In genomic region chr6:352474-352873, GRCh38 we compare ENCODE assay signal across 1 cellular context.
TF ChIP-seq lines count a peak whose summit lies in the region.

No MANE protein-coding gene starts in this region.

TF ChIP-seq in GM12878, 131 proteins besides CTCF, POLR2A, EP300 and RAD21:
- TF ChIP-seq POLR2AphosphoS2 (IDR thresholded peaks at IDR 0.05; ENCODE audit: low read depth, low read length) (0 out of 2 replicates have a peak, but pooled peaks have one; percentile 17), SMAD5 (IDR thresholded peaks at IDR 0.05; ENCODE audit: low read depth) (0 out of 2 replicates have a peak, but pooled peaks have one; percentile 1), SMARCA5 (IDR thresholded peaks at IDR 0.05) (no peak), ZNF24 (IDR thresholded peaks at IDR 0.05) (no peak), POLR2AphosphoS5 (IDR thresholded peaks at IDR 0.05; ENCODE audit: low read length) (peak; percentile 16), LARP7 (IDR thresholded peaks at IDR 0.05) (no peak), JUND (IDR thresholded peaks at IDR 0.05; ENCODE audit: low read depth, low read length) (0 out of 2 replicates have a peak, but pooled peaks have one; percentile 28)
